In the genomic region with DNA sequence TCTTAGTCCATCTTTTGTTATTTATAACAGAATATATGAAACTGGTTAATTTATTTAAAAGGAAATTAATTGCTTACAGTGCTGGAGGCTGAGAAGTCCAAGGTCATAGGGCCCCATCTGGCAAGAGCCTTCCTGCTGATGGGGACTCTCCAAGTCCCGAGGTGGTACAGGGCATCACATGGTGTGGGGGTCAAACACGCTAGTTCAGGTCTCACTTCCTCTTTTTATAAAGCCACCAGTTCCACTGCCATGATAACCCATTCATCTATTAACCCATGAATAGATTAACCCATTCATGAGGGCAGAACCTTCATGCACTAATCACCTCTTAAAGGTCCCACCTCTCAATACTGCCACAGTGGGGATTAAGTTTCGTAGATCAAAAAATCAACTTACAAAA, we compare ENCODE assay signal across 16 cellular contexts.
DNase-seq lines count a peak whose midpoint lies in the region; ATAC-seq and TF ChIP-seq lines count a peak whose summit lies in the region.
"Had no signal": no experiment of that assay in that cellular context is flagged by ENCODE, and none has a peak within 500 bp of the region (broad histone marks: within the 10 kb centered on the region; RNA-seq: fewer than 3 reads in every experiment).

No MANE protein-coding gene starts in this region.

- TF ChIP-seq CTCF in brain microvascular endothelial cell (IDR thresholded peaks at IDR 0.05; ENCODE audit: low read depth, low read length, missing control alignments) = no peak

- no peak overlapping the region for H3K27ac ChIP-seq in brain microvascular endothelial cell
- H3K27ac ChIP-seq: foreskin keratinocyte, tibial artery had no signal

- DNase-seq in activated CD8-positive, alpha-beta memory T cell treated with anti-CD3 and anti-CD28 coated beads, Interleukin-2, amount 50 U/mL, for 4 hours = no peak
- DNase-seq in brain microvascular endothelial cell (no peak), NCI-H2227 (lab: John Stamatoyannopoulos, UW; ENCODE audit: unreplicated experiment) (no peak), NCI-H82 treated with DMSO at 0.1 percent for 48 hours (lab: John Stamatoyannopoulos, UW; ENCODE audit: unreplicated experiment) (no peak)
- DNase-seq: activated CD4-positive, CD25-positive, alpha-beta regulatory T cell; Calu3; foreskin keratinocyte; IMR-90; naive thymus-derived CD4-positive, alpha-beta T cell; NCI-H1436; NCI-H524; tibial artery had no signal

- no peak overlapping the region for H3K4me3 ChIP-seq in brain microvascular endothelial cell (ENCODE audit: low read depth, low read length)
- H3K4me3 ChIP-seq: tibial artery had no signal

- H3K27me3 ChIP-seq in brain microvascular endothelial cell (replicated peaks) = no peaks in the 10 kb centered on the region
- H3K27me3 ChIP-seq: foreskin keratinocyte, tibial artery had no signal

- in situ Hi-C loops in brain microvascular endothelial cell (cut with HindIII; ENCODE audit: low pct_ligation_motif_present, low sequenced_read_pairs) = no loop called here

- no peaks in the 10 kb centered on the region for H3K36me3 ChIP-seq in brain microvascular endothelial cell (replicated peaks)
- H3K36me3 ChIP-seq: tibial artery had no signal

- ATAC-seq in GM18517 (IDR thresholded peaks at IDR 0.05; ENCODE audit: unreplicated experiment) (peak; percentile 96), GM21367 (IDR thresholded peaks at IDR 0.05; ENCODE audit: unreplicated experiment) (peak; percentile 80), HG02981 (IDR thresholded peaks at IDR 0.05; ENCODE audit: unreplicated experiment) (peak; percentile 98), HG03571 (IDR thresholded peaks at IDR 0.05; ENCODE audit: unreplicated experiment) (peak; percentile 79)
- ATAC-seq: foreskin keratinocyte; naive thymus-derived CD4-positive, alpha-beta T cell had no signal
